12 cellular contexts compared by ENCODE assay signal in the genomic region with DNA sequence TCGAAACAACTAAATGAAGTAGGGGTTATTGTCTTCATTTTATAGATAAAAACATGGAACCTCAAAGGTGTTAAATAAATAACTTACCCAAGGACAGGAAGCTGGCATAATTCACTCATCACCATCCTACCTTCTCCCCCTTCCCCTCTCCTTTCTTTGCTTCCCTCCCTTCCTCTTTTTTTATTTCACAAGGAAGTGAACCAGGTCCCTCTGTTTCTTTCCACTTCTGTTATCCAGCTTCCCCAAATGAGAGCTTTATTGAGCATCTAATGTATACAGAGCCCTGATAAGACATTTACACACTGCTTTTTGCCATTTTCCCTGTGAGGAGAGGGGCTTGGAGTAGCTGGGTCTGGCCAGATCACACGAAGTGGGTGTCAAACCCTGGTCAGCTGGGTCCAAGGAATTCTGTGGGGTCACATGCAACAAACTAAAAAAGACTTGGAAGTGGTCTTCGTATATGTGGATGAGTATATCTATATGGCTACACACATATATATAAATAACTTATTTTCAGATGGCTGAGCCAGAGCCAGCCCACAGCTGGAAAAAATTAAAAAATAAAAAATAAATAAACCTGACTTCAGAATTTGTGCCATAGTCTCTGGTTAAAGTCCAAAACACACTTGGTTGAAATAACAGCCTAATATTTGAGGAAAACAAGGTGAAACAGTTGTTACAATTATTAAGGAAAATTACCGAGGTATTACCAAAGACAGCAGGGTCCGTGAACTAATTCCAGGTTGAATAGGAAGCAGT. TPM values are rescaled to one million over a fixed set of nuclear protein-coding genes. Genes with fewer than 3 reads are reported as not detected.
DNase-seq lines count a peak whose midpoint lies in the region; TF ChIP-seq lines count a peak whose summit lies in the region.
"Had no signal": no experiment of that assay in that cellular context is flagged by ENCODE, and none has a peak within 500 bp of the region (broad histone marks: within the 10 kb centered on the region; RNA-seq: fewer than 3 reads in every experiment).

No MANE protein-coding gene starts in this region.

- no peak for TF ChIP-seq CTCF in CD14-positive monocyte (IDR thresholded peaks at IDR 0.05)
- TF ChIP-seq CTCF in esophagus squamous epithelium (IDR thresholded peaks at IDR 0.05) = no peak
- TF ChIP-seq CTCF in sigmoid colon (IDR thresholded peaks at IDR 0.05) = no peak
- TF ChIP-seq CTCF in WERI-Rb-1 (IDR thresholded peaks at IDR 0.05; ENCODE audit: low read depth, low read length) = no peak

- H3K27me3 Mint-ChIP-seq in CD14-positive monocyte (ENCODE audit: low read depth in 3 of 3) = peaks cover 4 to 5% (median 4%) of the 10 kb centered on the region in 3 donors
- H3K27me3 Mint-ChIP-seq: activated naive CD8-positive, alpha-beta T cell; B cell had no signal

- intact Hi-C loops in CD14-positive monocyte (cut with micrococcal nuclease) (loop anchor here in 1 of 2 donors (5.0 kb wide), 1 partner anchor 34 kb away; no protein-coding TSS in a partner anchor), esophagus squamous epithelium (cut with DNase I) (no loop called here), sigmoid colon (cut with DNase I) (loop anchor here (5.0 kb wide), 1 partner anchor 41 kb away; no protein-coding TSS in a partner anchor)

- no peaks in the 10 kb centered on the region for H3K27me3 ChIP-seq in esophagus squamous epithelium
- H3K27me3 ChIP-seq in sigmoid colon = no peaks in the 10 kb centered on the region
- H3K27me3 ChIP-seq in WERI-Rb-1 (ENCODE audit: insufficient read depth, low read depth, severe bottlenecking) = no peaks in the 10 kb centered on the region

- H3K36me3 ChIP-seq in esophagus squamous epithelium (no peaks in the 10 kb centered on the region), sigmoid colon (no peaks in the 10 kb centered on the region), WERI-Rb-1 (no peaks in the 10 kb centered on the region)

- 78% methylated on average over 5 of the region's 5 CpGs for whole genome bisulfite sequencing in esophagus squamous epithelium, 2 donors
- WGBS in sigmoid colon, 2 donors = 82 to 84% methylated on average over 5 of the region's 5 CpGs

- H3K36me3 Mint-ChIP-seq in CD14-positive monocyte = peaks cover 13 to 15% of the 10 kb centered on the region in 2 donors
- H3K36me3 Mint-ChIP-seq: activated naive CD8-positive, alpha-beta T cell had no signal

- peaks cover 29% of the 10 kb centered on the region for H3K4me1 Mint-ChIP-seq in CD14-positive monocyte
- H3K4me1 Mint-ChIP-seq: B cell had no signal

- H3K4me1 ChIP-seq in esophagus squamous epithelium = peaks cover 27 to 91% (median 37%) of the 10 kb centered on the region in 3 donors
- H3K4me1 ChIP-seq in sigmoid colon = peaks cover 0 to 45% (median 32%) of the 10 kb centered on the region in 4 donors

- TF ChIP-seq POLR2A in esophagus squamous epithelium (IDR thresholded peaks at IDR 0.05) (no peak), sigmoid colon (IDR thresholded peaks at IDR 0.05) (no peak)

- H3K4me3 ChIP-seq in esophagus squamous epithelium (no peak overlapping the region), sigmoid colon (no peak overlapping the region), WERI-Rb-1 (ENCODE audit: low read depth, low read length) (no peak overlapping the region)

- no peaks in the 10 kb centered on the region for H3K9me3 ChIP-seq in esophagus squamous epithelium
- no peaks in the 10 kb centered on the region for H3K9me3 ChIP-seq in sigmoid colon
- H3K9me3 ChIP-seq in WERI-Rb-1 (ENCODE audit: severe bottlenecking) = no peaks in the 10 kb centered on the region

- peak overlapping the region; percentile 56 to 75 for H3K4me3 Mint-ChIP-seq in CD14-positive monocyte
- H3K4me3 Mint-ChIP-seq: activated naive CD8-positive, alpha-beta T cell; B cell; T-helper 1 cell treated with Interleukin-12 subunit alpha and Interleukin-12 subunit beta and Interleukin-4 antibody, amounts not matched to agents 30 μg/mL and 1 μg/mL, for 36 hours had no signal

- DNase-seq in CD14-positive monocyte (ENCODE audit: low spot score) (no peak), OCI-M1 (lab: John Stamatoyannopoulos, UW) (peak; percentile 30), esophagus squamous epithelium (lab: John Stamatoyannopoulos, UW) (no peak), sigmoid colon (peak; percentile 8), SK-N-DZ (ENCODE audit: low spot score) (no peak), WERI-Rb-1 (no peak), NCI-H526 treated with DMSO at 0.1 percent for 48 hours (lab: John Stamatoyannopoulos, UW) (no peak), NCI-H1436 treated with DMSO at 0.1 percent for 48 hours (lab: John Stamatoyannopoulos, UW) (no peak)
- DNase-seq: NCI-H526 had no signal

- no peaks in the 10 kb centered on the region for H3K9me3 Mint-ChIP-seq in CD14-positive monocyte
- H3K9me3 Mint-ChIP-seq: T-helper 1 cell treated with Interleukin-12 subunit alpha and Interleukin-12 subunit beta and Interleukin-4 antibody, amounts not matched to agents 30 μg/mL and 1 μg/mL, for 36 hours had no signal

- TF ChIP-seq EP300 in sigmoid colon (IDR thresholded peaks at IDR 0.05) = no peak

- peak overlapping the region; percentile 72 to 91 (median 85) for H3K27ac Mint-ChIP-seq in CD14-positive monocyte
- H3K27ac Mint-ChIP-seq: activated naive CD8-positive, alpha-beta T cell; B cell; T-helper 1 cell treated with Interleukin-12 subunit alpha and Interleukin-12 subunit beta and Interleukin-4 antibody, amounts not matched to agents 30 μg/mL and 1 μg/mL, for 36 hours had no signal

- H3K27ac ChIP-seq in esophagus squamous epithelium (peak overlapping the region; percentile 26 to 82 (median 78)), sigmoid colon (peak overlapping the region; percentile 63 to 79 (median 70)), WERI-Rb-1 (no peak overlapping the region)

RNA-seq across cellular contexts. Expression of a gene that starts 49.3 kb away (rescaled TPM):
- polyA plus RNA-seq in CD14-positive monocyte = 10 to 100 TPM; 24.8 to 28.6 TPM
- 100 to 1,000 TPM; 100 to 234 (median 144) TPM for total RNA-seq in esophagus squamous epithelium
- 100 to 1,000 TPM in 1 of 4 donors, 10 to 100 TPM in 3; 38.9 to 208 (median 67.3) TPM for total RNA-seq in sigmoid colon
- polyA plus RNA-seq in sigmoid colon = 10 to 100 TPM; 30.0 to 66.2 (median 55.0) TPM
- 0.57 and 0.89 TPM in 2 replicates for polyA plus RNA-seq in SK-N-DZ (2014; cell fraction: cytosol; rRNA removed)
- 0.38 and 1.3 TPM in 2 replicates for polyA plus RNA-seq in SK-N-DZ (2014; cell fraction: nucleus; rRNA removed)

Comparison
In these comparisons a context has a peak if more than half of its experiments do, and no peak if none do; other contexts are left out.
1. DNase-seq: peak in OCI-M1 (single experiment) and sigmoid colon (single experiment); none in CD14-positive monocyte (single experiment), esophagus squamous epithelium (single experiment), SK-N-DZ (single experiment), WERI-Rb-1 (single experiment), NCI-H526 treated with DMSO at 0.1 percent for 48 hours (single experiment) and NCI-H1436 treated with DMSO at 0.1 percent for 48 hours (single experiment).